28 cellular contexts compared by ENCODE assay signal in the genomic region with DNA sequence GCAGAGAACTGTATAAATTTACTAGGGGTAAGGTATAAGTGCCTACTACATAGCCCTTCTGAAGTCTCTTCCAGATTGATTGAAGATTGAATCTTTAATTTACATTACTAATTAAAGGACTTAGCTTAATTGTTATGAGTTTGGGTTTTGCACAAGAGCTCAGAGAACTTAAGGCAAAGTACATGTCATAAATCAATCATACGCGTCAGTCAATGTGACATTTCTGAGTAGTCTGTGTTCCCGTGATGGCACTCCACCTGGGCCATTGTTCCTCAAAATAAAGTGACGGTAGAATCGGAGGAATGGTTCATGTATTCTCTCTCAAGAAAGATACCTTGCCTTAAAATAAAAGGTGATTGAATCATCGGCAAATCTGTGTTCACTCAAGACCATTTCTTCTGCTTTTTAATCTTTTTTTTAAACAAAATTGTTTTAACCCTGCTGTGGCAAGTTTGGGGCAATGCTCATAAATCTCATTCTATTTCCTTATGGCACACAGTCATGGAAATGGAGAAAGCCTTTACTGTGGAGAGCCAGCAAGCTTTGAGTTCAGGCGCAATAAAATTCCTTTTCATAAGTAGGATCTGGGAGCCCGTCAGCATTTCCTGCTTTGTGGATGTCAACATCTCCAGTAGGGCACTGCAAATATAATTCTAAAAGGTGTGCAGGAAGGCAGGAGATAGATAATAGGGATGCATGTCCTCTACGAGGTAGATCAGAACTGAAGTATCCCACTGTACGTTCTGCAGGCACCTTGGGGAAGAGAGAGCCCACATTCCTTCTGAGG.
"Had no signal": no experiment of that assay in that cellular context is flagged by ENCODE, and none has a peak within 500 bp of the region (broad histone marks: within the 10 kb centered on the region; RNA-seq: fewer than 3 reads in every experiment).

No MANE protein-coding gene starts in this region.

- H3K4me1 ChIP-seq: ascending aorta, breast epithelium, esophagus squamous epithelium, gastroesophageal sphincter, heart right ventricle had no signal

- H3K4me3 ChIP-seq: ascending aorta, breast epithelium, cardiac muscle cell, coronary artery, dorsolateral prefrontal cortex, esophagus squamous epithelium, gastroesophageal sphincter, heart right ventricle had no signal

- H3K27ac ChIP-seq: ascending aorta, breast epithelium, cardiac muscle cell, coronary artery, dorsolateral prefrontal cortex, esophagus squamous epithelium, gastroesophageal sphincter, heart right ventricle, VCaP had no signal

- DNase-seq: activated CD4-positive, alpha-beta T cell treated with anti-CD3 and anti-CD28 coated beads for 1 hour; activated CD4-positive, alpha-beta T cell treated with anti-CD3 and anti-CD28 coated beads for 4 hours; activated CD4-positive, alpha-beta T cell treated with anti-CD3 and anti-CD28 coated beads, Interleukin-2, amount 50 U/mL, for 1 hour; activated CD4-positive, alpha-beta T cell treated with anti-CD3 and anti-CD28 coated beads, Interleukin-2, amount 50 U/mL, for 48 hours; activated CD8-positive, alpha-beta memory T cell treated with anti-CD3 and anti-CD28 coated beads for 24 hours; activated CD8-positive, alpha-beta T cell treated with anti-CD3 and anti-CD28 coated beads for 36 hours; activated effector memory CD4-positive, alpha-beta T cell treated with anti-CD3 and anti-CD28 coated beads, Interleukin-2, amount 50 U/mL, for 16 hours; activated naive CD4-positive, alpha-beta T cell treated with anti-CD3 and anti-CD28 coated beads, Interleukin-2, amount 10 ng/mL, durations not matched to agents 7 days and 5 days; activated naive CD8-positive, alpha-beta T cell treated with anti-CD3 and anti-CD28 coated beads, Interleukin-2, amount 10 ng/mL, durations not matched to agents 7 days and 5 days; activated T-cell treated with anti-CD3 and anti-CD28 coated beads, Interleukin-2, amount 50 U/mL, for 48 hours; central memory CD4-positive, alpha-beta T cell; cerebellar nuclear complex; dorsolateral prefrontal cortex; effector memory CD4-positive, alpha-beta T cell; endodermal cell; esophagus squamous epithelium; foreskin melanocyte; heart right ventricle; T-helper 1 cell; T-helper 17 cell had no signal

- H3K27me3 ChIP-seq: ascending aorta, breast epithelium, cardiac muscle cell had no signal

- ATAC-seq: activated CD8-positive, alpha-beta T cell treated with anti-CD3 and anti-CD28 coated beads for 36 hours; activated naive CD4-positive, alpha-beta T cell treated with anti-CD3 and anti-CD28 coated beads, Interleukin-2, amount 50 U/mL, for 72 hours; gastroesophageal sphincter; heart right ventricle; T-helper 17 cell; WTC11 had no signal

- H3K36me3 ChIP-seq: ascending aorta, breast epithelium, cardiac muscle cell, esophagus squamous epithelium, gastroesophageal sphincter, heart right ventricle had no signal
